In genomic region chr6:51856508-51856907, GRCh38 we compare ENCODE assay signal across 23 cellular contexts.
DNase-seq lines count a peak whose midpoint lies in the region; ATAC-seq and TF ChIP-seq lines count a peak whose summit lies in the region.
"Had no signal": no experiment of that assay in that cellular context is flagged by ENCODE, and none has a peak within 500 bp of the region (broad histone marks: within the 10 kb centered on the region; RNA-seq: fewer than 3 reads in every experiment).

No MANE protein-coding gene starts in this region.

- DNase-seq in NCI-H69 (lab: John Stamatoyannopoulos, UW) (peak; percentile 42), PC-3 (peak; percentile 61), WERI-Rb-1 (no peak), endodermal cell (no peak), omental fat pad (ENCODE audit: low spot score) (no peak), Kasumi-1 (lab: John Stamatoyannopoulos, UW) (no peak), NCI-H1694 treated with DMSO at 0.1 percent for 48 hours (lab: John Stamatoyannopoulos, UW) (no peak)
- DNase-seq: AML-193; CD4-positive, alpha-beta T cell; CD8-positive, alpha-beta T cell; DMS 273 treated with DMSO at 0.1 percent for 48 hours; DMS153; DMS53; DMS79; DND-41; EL; GDM1 had no signal

- ATAC-seq in PC-3 (peak; percentile 56), omental fat pad (ENCODE audit: low FRiP score) (no peak), GM19463 (IDR thresholded peaks at IDR 0.05; ENCODE audit: unreplicated experiment) (no peak)
- ATAC-seq: A549; CD8-positive, alpha-beta T cell had no signal

- H3K27ac ChIP-seq in PC-3 (ENCODE audit: low read length) (peak overlapping the region; percentile 86), WERI-Rb-1 (no peak overlapping the region), endodermal cell (ENCODE audit: low read depth, low read length) (no peak overlapping the region)
- H3K27ac ChIP-seq: 22Rv1; A549; BLaER1 treated with 17β-estradiol and CSF1 and Interleukin-3, amounts not matched to agents 10 nM and 100 nM; C4-2B had no signal

- H3K4me3 Mint-ChIP-seq in endodermal cell: no peak overlapping the region
- H3K4me3 Mint-ChIP-seq: B cell; CD4-positive, alpha-beta T cell; CD8-positive, alpha-beta T cell had no signal

- peaks cover 11% of the 10 kb centered on the region for H3K36me3 Mint-ChIP-seq in endodermal cell (ENCODE audit: low read depth)
- H3K36me3 Mint-ChIP-seq: CD8-positive, alpha-beta T cell had no signal

- no peaks in the 10 kb centered on the region for H3K27me3 Mint-ChIP-seq in endodermal cell (ENCODE audit: insufficient read depth)

- H3K9me3 Mint-ChIP-seq in endodermal cell: peaks cover 26% of the 10 kb centered on the region
- H3K9me3 Mint-ChIP-seq: CD4-positive, alpha-beta T cell had no signal

- H3K9me3 ChIP-seq in PC-3 (ENCODE audit: low read length) (no peaks in the 10 kb centered on the region), WERI-Rb-1 (ENCODE audit: severe bottlenecking) (peaks cover 5% of the 10 kb centered on the region), endodermal cell (ENCODE audit: control insufficient read depth, low read length) (peaks cover 26% of the 10 kb centered on the region)
- H3K9me3 ChIP-seq: A549; BLaER1 treated with 17β-estradiol and CSF1 and Interleukin-3, amounts not matched to agents 10 nM and 100 nM had no signal

- H3K9me2 ChIP-seq in PC-3 (replicated peaks; ENCODE audit: low read length): no peaks in the 10 kb centered on the region

- H3K27me3 ChIP-seq in PC-3 (ENCODE audit: low read length) (no peaks in the 10 kb centered on the region), WERI-Rb-1 (ENCODE audit: insufficient read depth, low read depth, severe bottlenecking) (no peaks in the 10 kb centered on the region), endodermal cell (ENCODE audit: control insufficient read depth, insufficient read depth, low read length, poor library complexity, severe bottlenecking) (no peaks in the 10 kb centered on the region)
- H3K27me3 ChIP-seq: BLaER1 treated with 17β-estradiol and CSF1 and Interleukin-3, amounts not matched to agents 10 nM and 100 nM had no signal

- peaks cover 16% of the 10 kb centered on the region for H3K4me1 Mint-ChIP-seq in endodermal cell
- H3K4me1 Mint-ChIP-seq: B cell had no signal

- intact Hi-C loops in PC-3 (cut with micrococcal nuclease): loop anchor here (10.0 kb wide), 1 partner anchor 1042 kb away; the partner anchor contains the start of gene TFAP2B

- H2AFZ ChIP-seq in PC-3 (ENCODE audit: low read length): no peak overlapping the region

- peaks cover 3% of the 10 kb centered on the region for H3F3A ChIP-seq in PC-3 (ENCODE audit: low read length, unreplicated experiment)

- H3K4me1 ChIP-seq in PC-3 (ENCODE audit: insufficient read depth, low read length) (peaks cover 31% of the 10 kb centered on the region), endodermal cell (ENCODE audit: control insufficient read depth, insufficient read depth, low read length) (peaks cover 12% of the 10 kb centered on the region)
- H3K4me1 ChIP-seq: A549; BLaER1 treated with 17β-estradiol and CSF1 and Interleukin-3, amounts not matched to agents 10 nM and 100 nM had no signal

- H3K9ac ChIP-seq in PC-3 (ENCODE audit: low read length) (peak overlapping the region; percentile 62), endodermal cell (ENCODE audit: extremely low read depth, low read length, poor library complexity, severe bottlenecking) (no peak overlapping the region)
- H3K9ac ChIP-seq: BLaER1 treated with 17β-estradiol and CSF1 and Interleukin-3, amounts not matched to agents 10 nM and 100 nM had no signal

- no peak overlapping the region for H3K27ac Mint-ChIP-seq in endodermal cell
- H3K27ac Mint-ChIP-seq: B cell; CD4-positive, alpha-beta T cell; CD8-positive, alpha-beta T cell had no signal

- H3K36me3 ChIP-seq in PC-3 (ENCODE audit: low read depth, low read length): no peaks in the 10 kb centered on the region
- no peaks in the 10 kb centered on the region for H3K36me3 ChIP-seq in WERI-Rb-1
- no peaks in the 10 kb centered on the region for H3K36me3 ChIP-seq in endodermal cell (ENCODE audit: control insufficient read depth, insufficient read depth, low read length)
- H3K36me3 ChIP-seq: BLaER1 treated with 17β-estradiol and CSF1 and Interleukin-3, amounts not matched to agents 10 nM and 100 nM had no signal

- POLR2A ChIA-PET in PC-3 (lab: Charles Lee; ENCODE audit: unreplicated experiment): no interaction called here

- no peak for TF ChIP-seq CTCF in PC-3 (conservative IDR thresholded peaks at IDR 0.05; ENCODE audit: low read depth, low read length)
- 0 out of 2 replicates have a peak, but pooled peaks have one; percentile 2 for TF ChIP-seq CTCF in WERI-Rb-1 (IDR thresholded peaks at IDR 0.05; ENCODE audit: low read depth, low read length)
- peak; percentile 39 for TF ChIP-seq CTCF in endodermal cell (conservative IDR thresholded peaks at IDR 0.05)
- no peak for TF ChIP-seq CTCF in omental fat pad (IDR thresholded peaks at IDR 0.05)

- peak overlapping the region; percentile 61 for H3K4me2 ChIP-seq in PC-3 (ENCODE audit: low read length)
- H3K4me2 ChIP-seq: A549; BLaER1 treated with 17β-estradiol and CSF1 and Interleukin-3, amounts not matched to agents 10 nM and 100 nM had no signal

- no peak overlapping the region for H3K4me3 ChIP-seq in PC-3 (ENCODE audit: low read length)
- H3K4me3 ChIP-seq in WERI-Rb-1 (ENCODE audit: low read depth, low read length): no peak overlapping the region
- no peak overlapping the region for H3K4me3 ChIP-seq in endodermal cell (ENCODE audit: low read length)
- H3K4me3 ChIP-seq: A549; BLaER1 treated with 17β-estradiol and CSF1 and Interleukin-3, amounts not matched to agents 10 nM and 100 nM had no signal

- BruUV-seq in PC-3 (replicated peaks; lab: Mats Ljungman, UMichigan): no TSS peak

- no peaks in the 10 kb centered on the region for H4K20me1 ChIP-seq in PC-3 (ENCODE audit: low read length)
- H4K20me1 ChIP-seq: BLaER1 treated with 17β-estradiol and CSF1 and Interleukin-3, amounts not matched to agents 10 nM and 100 nM had no signal

- no peaks in the 10 kb centered on the region for H3K79me2 ChIP-seq in PC-3 (ENCODE audit: low read length)

- CTCF ChIA-PET in PC-3 (lab: Charles Lee): no interaction called here

Comparison
In these comparisons a context has a peak if more than half of its experiments do, and no peak if none do; other contexts are left out.
1. DNase-seq: peak in NCI-H69 (single experiment) and PC-3 (single experiment); none in WERI-Rb-1 (single experiment), endodermal cell (single experiment), omental fat pad (single experiment), Kasumi-1 (0 of 2) and NCI-H1694 treated with DMSO at 0.1 percent for 48 hours (single experiment).
2. CTCF ChIP-seq: peak in WERI-Rb-1 (single experiment) and endodermal cell (single experiment); none in PC-3 (single experiment) and omental fat pad (0 of 3).